In genomic region chr1:159014851-159015250, GRCh38 we compare ENCODE assay signal across 1 cellular context.
TF ChIP-seq lines count a peak whose summit lies in the region.

No MANE protein-coding gene starts in this region.

TF ChIP-seq in K562, 482 proteins besides CTCF, POLR2A, EP300 and RAD21:
- TF ChIP-seq, protein P1, sequence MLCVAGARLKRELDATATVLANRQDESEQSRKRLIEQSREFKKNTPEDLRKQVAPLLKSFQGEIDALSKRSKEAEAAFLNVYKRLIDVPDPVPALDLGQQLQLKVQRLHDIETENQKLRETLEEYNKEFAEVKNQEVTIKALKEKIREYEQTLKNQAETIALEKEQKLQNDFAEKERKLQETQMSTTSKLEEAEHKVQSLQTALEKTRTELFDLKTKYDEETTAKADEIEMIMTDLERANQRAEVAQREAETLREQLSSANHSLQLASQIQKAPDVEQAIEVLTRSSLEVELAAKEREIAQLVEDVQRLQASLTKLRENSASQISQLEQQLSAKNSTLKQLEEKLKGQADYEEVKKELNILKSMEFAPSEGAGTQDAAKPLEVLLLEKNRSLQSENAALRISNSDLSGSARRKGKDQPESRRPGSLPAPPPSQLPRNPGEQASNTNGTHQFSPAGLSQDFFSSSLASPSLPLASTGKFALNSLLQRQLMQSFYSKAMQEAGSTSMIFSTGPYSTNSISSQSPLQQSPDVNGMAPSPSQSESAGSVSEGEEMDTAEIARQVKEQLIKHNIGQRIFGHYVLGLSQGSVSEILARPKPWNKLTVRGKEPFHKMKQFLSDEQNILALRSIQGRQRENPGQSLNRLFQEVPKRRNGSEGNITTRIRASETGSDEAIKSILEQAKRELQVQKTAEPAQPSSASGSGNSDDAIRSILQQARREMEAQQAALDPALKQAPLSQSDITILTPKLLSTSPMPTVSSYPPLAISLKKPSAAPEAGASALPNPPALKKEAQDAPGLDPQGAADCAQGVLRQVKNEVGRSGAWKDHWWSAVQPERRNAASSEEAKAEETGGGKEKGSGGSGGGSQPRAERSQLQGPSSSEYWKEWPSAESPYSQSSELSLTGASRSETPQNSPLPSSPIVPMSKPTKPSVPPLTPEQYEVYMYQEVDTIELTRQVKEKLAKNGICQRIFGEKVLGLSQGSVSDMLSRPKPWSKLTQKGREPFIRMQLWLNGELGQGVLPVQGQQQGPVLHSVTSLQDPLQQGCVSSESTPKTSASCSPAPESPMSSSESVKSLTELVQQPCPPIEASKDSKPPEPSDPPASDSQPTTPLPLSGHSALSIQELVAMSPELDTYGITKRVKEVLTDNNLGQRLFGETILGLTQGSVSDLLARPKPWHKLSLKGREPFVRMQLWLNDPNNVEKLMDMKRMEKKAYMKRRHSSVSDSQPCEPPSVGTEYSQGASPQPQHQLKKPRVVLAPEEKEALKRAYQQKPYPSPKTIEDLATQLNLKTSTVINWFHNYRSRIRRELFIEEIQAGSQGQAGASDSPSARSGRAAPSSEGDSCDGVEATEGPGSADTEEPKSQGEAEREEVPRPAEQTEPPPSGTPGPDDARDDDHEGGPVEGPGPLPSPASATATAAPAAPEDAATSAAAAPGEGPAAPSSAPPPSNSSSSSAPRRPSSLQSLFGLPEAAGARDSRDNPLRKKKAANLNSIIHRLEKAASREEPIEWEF (CRISPR knock-in tag; IDR thresholded peaks at IDR 0.05): peak; percentile 10; the same call in 1 of the 2 replicates
- no peak for TF ChIP-seq ZNF174 (CRISPR knock-in tag; IDR thresholded peaks at IDR 0.05)
- TF ChIP-seq EHMT2 (IDR thresholded peaks at IDR 0.05): no peak
